Comparison of ENCODE assay signal across 9 cellular contexts in genomic region chr9:33735436-33735835, GRCh38. TPM values are rescaled to one million over a fixed set of nuclear protein-coding genes. Genes with fewer than 3 reads are reported as not detected.
"Had no signal": no experiment of that assay in that cellular context is flagged by ENCODE, and none has a peak within 500 bp of the region (broad histone marks: within the 10 kb centered on the region; RNA-seq: fewer than 3 reads in every experiment).

No MANE protein-coding gene starts in this region.

RNA-seq across cellular contexts. Expression of gene PRSS3, which starts 59.9 kb away (rescaled TPM):
- total RNA-seq: activated B cell treated with CpG ODN at 0.5 μM for 24 hours; activated CD4-positive, alpha-beta memory T cell treated with anti-CD3 and anti-CD28 coated beads for 36 hours; activated naive CD4-positive, alpha-beta T cell treated with anti-CD3 and anti-CD28 coated beads for 36 hours; activated naive CD4-positive, alpha-beta T cell treated with anti-CD3 and anti-CD28 coated beads, Interleukin-2, amount 50 U/mL, for 72 hours; activated T-helper 1 cell treated with anti-CD3 and anti-CD28 coated beads, Interleukin-12 subunit alpha, Interleukin-12 subunit beta, Interleukin-2, Interleukin-4 antibody, amounts not matched to agents 30 ng/mL and 10 ng/mL and 1 ng/mL, durations not matched to agents 14 hours and 24 hours and 36 hours; Right ventricle myocardium inferior; SK-MEL-5; T-helper 17 cell had no signal
- polyA plus RNA-seq: IgD-negative memory B cell had no signal
